ENCODE assay signal across 14 cellular contexts in the genomic region with DNA sequence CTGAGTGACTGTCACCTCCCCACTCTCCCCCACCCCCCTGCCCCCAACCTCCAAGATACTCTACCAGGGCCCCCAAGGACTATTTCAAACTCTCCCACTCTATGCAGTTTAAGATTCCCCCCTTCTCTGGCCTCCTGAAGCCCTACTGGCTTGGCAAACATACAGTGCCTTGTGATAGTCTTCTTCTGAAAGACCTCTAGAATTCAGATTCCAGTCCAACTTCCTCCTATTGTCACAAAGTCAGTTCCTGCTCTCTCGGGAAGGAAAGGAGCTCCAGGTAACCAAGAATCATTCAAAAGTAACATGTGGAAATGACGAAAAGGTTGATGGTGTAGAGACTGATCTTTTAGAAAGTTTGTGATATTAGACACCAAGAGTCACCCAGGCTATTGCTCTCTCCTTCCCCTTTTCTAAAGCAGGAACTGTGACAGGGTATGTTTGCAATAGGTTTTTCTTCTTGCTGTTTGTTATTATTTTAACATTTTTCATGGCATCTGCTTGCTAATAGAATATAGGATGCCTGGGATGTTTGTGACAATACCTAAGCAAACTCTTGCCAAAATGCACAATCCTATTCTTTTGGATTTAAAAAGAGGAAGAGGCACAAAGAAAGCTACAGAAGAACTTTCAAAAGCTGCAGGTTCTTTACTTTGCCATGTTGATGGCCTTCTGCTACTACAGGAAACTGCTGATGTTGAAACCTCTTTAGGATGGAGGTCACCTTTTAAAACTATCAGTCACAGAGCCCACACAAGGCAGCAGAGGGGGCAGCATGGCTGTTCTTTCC.
DNase-seq lines count a peak whose midpoint lies in the region; ATAC-seq and TF ChIP-seq lines count a peak whose summit lies in the region.
"Had no signal": no experiment of that assay in that cellular context is flagged by ENCODE, and none has a peak within 500 bp of the region (broad histone marks: within the 10 kb centered on the region; RNA-seq: fewer than 3 reads in every experiment).

No MANE protein-coding gene starts in this region.

- 63% methylated on average over 2 of the region's 2 CpGs for WGBS in suprapubic skin

- peak overlapping the region; percentile 86 for H3K27ac Mint-ChIP-seq in CD8-positive, alpha-beta T cell

- intact Hi-C loops in CD8-positive, alpha-beta T cell (cut with DNase I, micrococcal nuclease), result loop anchor here (5.0 kb wide), 2 partner anchors 52 to 92 kb away; a partner anchor contains a TSS

- no peaks in the 10 kb centered on the region for H3K36me3 Mint-ChIP-seq in CD8-positive, alpha-beta T cell

- H3K9me3 ChIP-seq in CD8-positive, alpha-beta T cell (ENCODE audit: low read length), result no peaks in the 10 kb centered on the region
- H3K9me3 ChIP-seq in neutrophil (no peaks in the 10 kb centered on the region), suprapubic skin (no peaks in the 10 kb centered on the region)
- H3K9me3 ChIP-seq: prostate gland had no signal

- H3K4me3 ChIP-seq in CD8-positive, alpha-beta T cell (ENCODE audit: low read depth, low read length), result no peak overlapping the region
- H3K4me3 ChIP-seq in neutrophil (ENCODE audit: low read depth in 1 of 2, low read length in 1 of 2), result peak overlapping the region; percentile 79 to 82
- no peak overlapping the region for H3K4me3 ChIP-seq in suprapubic skin
- no peak overlapping the region for H3K4me3 ChIP-seq in foreskin fibroblast (ENCODE audit: low read depth in 1 of 2, low read length in 2 of 2)
- H3K4me3 ChIP-seq: prostate gland had no signal

- H3K27ac ChIP-seq in CD8-positive, alpha-beta T cell (ENCODE audit: low read depth, low read length), result no peak overlapping the region
- H3K27ac ChIP-seq in neutrophil (peak overlapping the region; percentile 97), suprapubic skin (no peak overlapping the region)

- no peaks in the 10 kb centered on the region for H3K36me3 ChIP-seq in CD8-positive, alpha-beta T cell (ENCODE audit: insufficient read depth, low read length)
- H3K36me3 ChIP-seq in neutrophil (no peaks in the 10 kb centered on the region), suprapubic skin (no peaks in the 10 kb centered on the region)
- H3K36me3 ChIP-seq: prostate gland had no signal

- DNase-seq in CD8-positive, alpha-beta T cell, result no peak
- DNase-seq in MV-4-11 (lab: John Stamatoyannopoulos, UW) (peak; percentile 58), dermis blood vessel endothelial cell (peak; percentile 64), suprapubic skin (ENCODE audit: low spot score in 2 of 2) (no peak), foreskin fibroblast (no peak)
- DNase-seq: activated CD4-positive, alpha-beta T cell treated with anti-CD3 and anti-CD28 coated beads, Interleukin-2, amount 50 U/mL, for 4 hours; activated naive CD4-positive, alpha-beta T cell treated with anti-CD3 and anti-CD28 coated beads, Interleukin-2, amount 50 U/mL, for 16 hours; Calu3; GOT3; NCI-H1436 treated with DMSO at 0.1 percent for 48 hours; stimulated activated CD4-positive, alpha-beta T cell treated with anti-CD3 and anti-CD28 coated beads, Interleukin-4, amount 100 ng/mL, for 1 hour had no signal

- ATAC-seq in CD8-positive, alpha-beta T cell, result no peak
- no peak for ATAC-seq in GM19455 (IDR thresholded peaks at IDR 0.05; ENCODE audit: unreplicated experiment)

- TF ChIP-seq EP300 in suprapubic skin (IDR thresholded peaks at IDR 0.05), result no peak

- TF ChIP-seq CTCF in CD8-positive, alpha-beta T cell (IDR thresholded peaks at IDR 0.05), result no peak
- TF ChIP-seq CTCF in neutrophil (IDR thresholded peaks at IDR 0.05), result no peak
- no peak for TF ChIP-seq CTCF in suprapubic skin (IDR thresholded peaks at IDR 0.05)
- no peak for TF ChIP-seq CTCF in foreskin fibroblast (IDR thresholded peaks at IDR 0.05; ENCODE audit: low read depth, low read length)

- no peak for TF ChIP-seq POLR2A in suprapubic skin (IDR thresholded peaks at IDR 0.05)

- H3K4me1 Mint-ChIP-seq in CD8-positive, alpha-beta T cell (ENCODE audit: low read depth), result peaks cover 38% of the 10 kb centered on the region

- no peaks in the 10 kb centered on the region for H3K27me3 Mint-ChIP-seq in CD8-positive, alpha-beta T cell (ENCODE audit: low read depth)

- peaks cover 20% of the 10 kb centered on the region for H3K4me1 ChIP-seq in CD8-positive, alpha-beta T cell (ENCODE audit: insufficient read depth, low read length)
- H3K4me1 ChIP-seq in neutrophil (ENCODE audit: control insufficient read depth in 1 of 2, insufficient read depth in 1 of 2, low read depth in 1 of 2, low read length in 1 of 2) (peaks cover 70 to 83% of the 10 kb centered on the region in 2 experiments), suprapubic skin (peaks cover 13% of the 10 kb centered on the region)
- H3K4me1 ChIP-seq: prostate gland had no signal

- H3K4me3 Mint-ChIP-seq in CD8-positive, alpha-beta T cell, result no peak overlapping the region

- CTCF ChIA-PET in CD8-positive, alpha-beta T cell (lab: Charles Lee), result interaction anchor here (1.2 to 2.2 kb wide), 4 partner anchors 53 to 179 kb away, joined by 3 to 9 read pairs (median 4); no protein-coding TSS in a partner anchor

- H3K27me3 ChIP-seq in CD8-positive, alpha-beta T cell (ENCODE audit: insufficient read depth, low read length), result no peaks in the 10 kb centered on the region
- H3K27me3 ChIP-seq in neutrophil, result no peaks in the 10 kb centered on the region
- peaks cover 12% of the 10 kb centered on the region for H3K27me3 ChIP-seq in suprapubic skin

- POLR2A ChIA-PET in CD8-positive, alpha-beta T cell (lab: Charles Lee), result interaction anchor here (1.1 to 5.2 kb wide), 2 partner anchors 35 to 53 kb away, joined by 3 to 27 read pairs; no protein-coding TSS in a partner anchor

- no peaks in the 10 kb centered on the region for H3K9me3 Mint-ChIP-seq in CD8-positive, alpha-beta T cell

Comparison
In these comparisons a context has a peak if more than half of its experiments do, and no peak if none do; other contexts are left out.
1. DNase-seq: peak in MV-4-11 (single experiment) and dermis blood vessel endothelial cell (single experiment); none in CD8-positive, alpha-beta T cell (0 of 7), suprapubic skin (0 of 2) and foreskin fibroblast (0 of 2).
2. H3K4me3 ChIP-seq: peak in neutrophil (2 of 2); none in CD8-positive, alpha-beta T cell (single experiment), suprapubic skin (single experiment) and foreskin fibroblast (0 of 2).